In the genomic region with DNA sequence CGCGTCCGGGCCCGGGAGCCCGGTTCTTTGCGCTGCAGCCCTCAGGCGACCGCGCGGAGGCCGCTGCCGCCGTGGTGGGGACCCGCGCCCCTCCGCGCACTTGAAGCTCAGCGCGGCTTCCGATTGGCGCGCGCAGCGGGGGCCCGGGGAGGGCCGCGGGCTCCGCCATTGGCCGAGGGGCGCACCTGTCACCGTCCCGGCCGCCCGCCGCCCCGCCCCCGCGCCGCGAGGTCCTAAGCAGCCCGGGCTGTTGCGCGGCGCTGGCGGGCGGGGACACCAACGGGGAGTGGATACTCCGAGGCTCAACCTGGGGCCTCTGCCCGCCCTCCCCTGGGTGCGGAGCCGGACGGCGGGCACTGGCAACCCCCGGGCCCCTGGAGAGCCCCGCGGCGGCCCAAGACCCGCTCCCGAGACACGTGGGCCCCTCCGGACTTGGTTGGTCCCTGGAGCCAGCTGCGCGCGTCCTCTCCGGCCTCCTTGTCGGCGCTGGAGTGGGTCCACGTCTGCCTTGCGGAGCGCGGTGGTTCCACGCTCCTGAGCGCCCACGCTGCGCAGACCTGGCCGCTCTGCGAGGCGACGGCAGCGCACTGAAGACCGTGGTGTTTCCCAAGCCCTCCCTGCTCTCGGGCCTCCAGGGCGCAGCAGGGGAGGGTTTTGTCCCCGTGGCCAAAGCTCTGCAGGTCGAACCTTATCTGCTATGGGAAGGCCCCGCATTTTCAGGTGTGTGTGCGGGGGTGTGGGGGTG, we compare ENCODE assay signal across 1 cellular context.
A peak's percentile ranks its signal among the peaks of the same experiment; 100 is the strongest.
TF ChIP-seq lines count a peak whose summit lies in the region.

Gene MNX1 (minus strand): TSS at position 76 of the 745 bp plus-strand sequence. CDS start 313 bp downstream, outside the sequence.

TF ChIP-seq in GM12878, 131 proteins besides CTCF, POLR2A, EP300 and RAD21 (continued from another document and continues in another):
- TF ChIP-seq BCLAF1 (IDR thresholded peaks at IDR 0.05), result no peak
- no peak for TF ChIP-seq MLLT1 (IDR thresholded peaks at IDR 0.05)
- peak; percentile 55; the same call in 1 of the 2 replicates for TF ChIP-seq E2F4 (IDR thresholded peaks at IDR 0.05; ENCODE audit: low read depth, low read length)
- TF ChIP-seq CREM (IDR thresholded peaks at IDR 0.05; ENCODE audit: low read depth), result no peak
- TF ChIP-seq EED (IDR thresholded peaks at IDR 0.05; ENCODE audit: low read depth), result no peak
- peak; percentile 64 for TF ChIP-seq SMARCA5 (IDR thresholded peaks at IDR 0.05)
- TF ChIP-seq YBX1 (IDR thresholded peaks at IDR 0.05), result no peak
- TF ChIP-seq HCFC1 (IDR thresholded peaks at IDR 0.05; ENCODE audit: low read length), result peak; percentile 40; the same call in 1 of the 2 replicates
- no peak for TF ChIP-seq EZH2 (IDR thresholded peaks at IDR 0.05; ENCODE audit: borderline replicate concordance, control insufficient read depth, low read depth, low read length)
- TF ChIP-seq, protein P1, sequence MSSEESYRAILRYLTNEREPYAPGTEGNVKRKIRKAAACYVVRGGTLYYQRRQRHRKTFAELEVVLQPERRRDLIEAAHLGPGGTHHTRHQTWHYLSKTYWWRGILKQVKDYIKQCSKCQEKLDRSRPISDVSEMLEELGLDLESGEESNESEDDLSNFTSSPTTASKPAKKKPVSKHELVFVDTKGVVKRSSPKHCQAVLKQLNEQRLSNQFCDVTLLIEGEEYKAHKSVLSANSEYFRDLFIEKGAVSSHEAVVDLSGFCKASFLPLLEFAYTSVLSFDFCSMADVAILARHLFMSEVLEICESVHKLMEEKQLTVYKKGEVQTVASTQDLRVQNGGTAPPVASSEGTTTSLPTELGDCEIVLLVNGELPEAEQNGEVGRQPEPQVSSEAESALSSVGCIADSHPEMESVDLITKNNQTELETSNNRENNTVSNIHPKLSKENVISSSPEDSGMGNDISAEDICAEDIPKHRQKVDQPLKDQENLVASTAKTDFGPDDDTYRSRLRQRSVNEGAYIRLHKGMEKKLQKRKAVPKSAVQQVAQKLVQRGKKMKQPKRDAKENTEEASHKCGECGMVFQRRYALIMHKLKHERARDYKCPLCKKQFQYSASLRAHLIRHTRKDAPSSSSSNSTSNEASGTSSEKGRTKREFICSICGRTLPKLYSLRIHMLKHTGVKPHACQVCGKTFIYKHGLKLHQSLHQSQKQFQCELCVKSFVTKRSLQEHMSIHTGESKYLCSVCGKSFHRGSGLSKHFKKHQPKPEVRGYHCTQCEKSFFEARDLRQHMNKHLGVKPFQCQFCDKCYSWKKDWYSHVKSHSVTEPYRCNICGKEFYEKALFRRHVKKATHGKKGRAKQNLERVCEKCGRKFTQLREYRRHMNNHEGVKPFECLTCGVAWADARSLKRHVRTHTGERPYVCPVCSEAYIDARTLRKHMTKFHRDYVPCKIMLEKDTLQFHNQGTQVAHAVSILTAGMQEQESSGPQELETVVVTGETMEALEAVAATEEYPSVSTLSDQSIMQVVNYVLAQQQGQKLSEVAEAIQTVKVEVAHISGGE (CRISPR knock-in tag; IDR thresholded peaks at IDR 0.05), result no peak
- TF ChIP-seq TAF1 (IDR thresholded peaks at IDR 0.05; ENCODE audit: borderline replicate concordance, low read depth, low read length), result no peak
- no peak for TF ChIP-seq NR2C2 (IDR thresholded peaks at IDR 0.05; ENCODE audit: borderline replicate concordance, control insufficient read depth, insufficient read length, low read depth)
- 0 out of 2 replicates have a peak, but pooled peaks have one; percentile 40 for TF ChIP-seq CREB1 (IDR thresholded peaks at IDR 0.05; ENCODE audit: low read depth)
- peak; percentile 60; the same call in 1 of the 2 replicates for TF ChIP-seq MAX (IDR thresholded peaks at IDR 0.05; ENCODE audit: low read depth, low read length)
- TF ChIP-seq CHD4 (IDR thresholded peaks at IDR 0.05), result no peak
- TF ChIP-seq, protein P2, sequence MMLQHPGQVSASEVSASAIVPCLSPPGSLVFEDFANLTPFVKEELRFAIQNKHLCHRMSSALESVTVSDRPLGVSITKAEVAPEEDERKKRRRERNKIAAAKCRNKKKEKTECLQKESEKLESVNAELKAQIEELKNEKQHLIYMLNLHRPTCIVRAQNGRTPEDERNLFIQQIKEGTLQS (IDR thresholded peaks at IDR 0.05; ENCODE audit: borderline replicate concordance, extremely low read depth, low read depth, low read length), result no peak
- TF ChIP-seq BACH1 (IDR thresholded peaks at IDR 0.05; ENCODE audit: borderline replicate concordance), result peak; percentile 64; the same call in 1 of the 2 replicates
- peak in 1 of 2 experiments; percentile 76; a peak in 2 of 4 replicates for TF ChIP-seq BHLHE40 (IDR thresholded peaks at IDR 0.05; ENCODE audit: borderline replicate concordance in 1 of 2, low read depth in 2 of 2, low read length in 1 of 2)
- TF ChIP-seq STAT1 (conservative IDR thresholded peaks at IDR 0.05), result no peak
- TF ChIP-seq, protein P3, sequence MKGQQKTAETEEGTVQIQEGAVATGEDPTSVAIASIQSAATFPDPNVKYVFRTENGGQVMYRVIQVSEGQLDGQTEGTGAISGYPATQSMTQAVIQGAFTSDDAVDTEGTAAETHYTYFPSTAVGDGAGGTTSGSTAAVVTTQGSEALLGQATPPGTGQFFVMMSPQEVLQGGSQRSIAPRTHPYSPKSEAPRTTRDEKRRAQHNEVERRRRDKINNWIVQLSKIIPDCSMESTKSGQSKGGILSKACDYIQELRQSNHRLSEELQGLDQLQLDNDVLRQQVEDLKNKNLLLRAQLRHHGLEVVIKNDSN (IDR thresholded peaks at IDR 0.05; ENCODE audit: borderline replicate concordance, extremely low read length, insufficient read depth, low read depth, low read length), result peak; percentile 41
- TF ChIP-seq SREBF2 (IDR thresholded peaks at IDR 0.05; ENCODE audit: low read length), result no peak
- TF ChIP-seq MTA2 (IDR thresholded peaks at IDR 0.05; ENCODE audit: low read depth), result no peak
- TF ChIP-seq, protein P4, sequence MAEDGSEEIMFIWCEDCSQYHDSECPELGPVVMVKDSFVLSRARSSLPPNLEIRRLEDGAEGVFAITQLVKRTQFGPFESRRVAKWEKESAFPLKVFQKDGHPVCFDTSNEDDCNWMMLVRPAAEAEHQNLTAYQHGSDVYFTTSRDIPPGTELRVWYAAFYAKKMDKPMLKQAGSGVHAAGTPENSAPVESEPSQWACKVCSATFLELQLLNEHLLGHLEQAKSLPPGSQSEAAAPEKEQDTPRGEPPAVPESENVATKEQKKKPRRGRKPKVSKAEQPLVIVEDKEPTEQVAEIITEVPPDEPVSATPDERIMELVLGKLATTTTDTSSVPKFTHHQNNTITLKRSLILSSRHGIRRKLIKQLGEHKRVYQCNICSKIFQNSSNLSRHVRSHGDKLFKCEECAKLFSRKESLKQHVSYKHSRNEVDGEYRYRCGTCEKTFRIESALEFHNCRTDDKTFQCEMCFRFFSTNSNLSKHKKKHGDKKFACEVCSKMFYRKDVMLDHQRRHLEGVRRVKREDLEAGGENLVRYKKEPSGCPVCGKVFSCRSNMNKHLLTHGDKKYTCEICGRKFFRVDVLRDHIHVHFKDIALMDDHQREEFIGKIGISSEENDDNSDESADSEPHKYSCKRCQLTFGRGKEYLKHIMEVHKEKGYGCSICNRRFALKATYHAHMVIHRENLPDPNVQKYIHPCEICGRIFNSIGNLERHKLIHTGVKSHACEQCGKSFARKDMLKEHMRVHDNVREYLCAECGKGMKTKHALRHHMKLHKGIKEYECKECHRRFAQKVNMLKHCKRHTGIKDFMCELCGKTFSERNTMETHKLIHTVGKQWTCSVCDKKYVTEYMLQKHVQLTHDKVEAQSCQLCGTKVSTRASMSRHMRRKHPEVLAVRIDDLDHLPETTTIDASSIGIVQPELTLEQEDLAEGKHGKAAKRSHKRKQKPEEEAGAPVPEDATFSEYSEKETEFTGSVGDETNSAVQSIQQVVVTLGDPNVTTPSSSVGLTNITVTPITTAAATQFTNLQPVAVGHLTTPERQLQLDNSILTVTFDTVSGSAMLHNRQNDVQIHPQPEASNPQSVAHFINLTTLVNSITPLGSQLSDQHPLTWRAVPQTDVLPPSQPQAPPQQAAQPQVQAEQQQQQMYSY (CRISPR knock-in tag; IDR thresholded peaks at IDR 0.05), result no peak
- no peak; the same call in 1 of the 2 replicates for TF ChIP-seq ASH2L (IDR thresholded peaks at IDR 0.05; ENCODE audit: borderline replicate concordance, low read depth)
- peak; percentile 77 for TF ChIP-seq IKZF1 (conservative IDR thresholded peaks at IDR 0.05)
- TF ChIP-seq ZBTB4 (CRISPR knock-in tag; IDR thresholded peaks at IDR 0.05), result no peak
- TF ChIP-seq, protein P5, sequence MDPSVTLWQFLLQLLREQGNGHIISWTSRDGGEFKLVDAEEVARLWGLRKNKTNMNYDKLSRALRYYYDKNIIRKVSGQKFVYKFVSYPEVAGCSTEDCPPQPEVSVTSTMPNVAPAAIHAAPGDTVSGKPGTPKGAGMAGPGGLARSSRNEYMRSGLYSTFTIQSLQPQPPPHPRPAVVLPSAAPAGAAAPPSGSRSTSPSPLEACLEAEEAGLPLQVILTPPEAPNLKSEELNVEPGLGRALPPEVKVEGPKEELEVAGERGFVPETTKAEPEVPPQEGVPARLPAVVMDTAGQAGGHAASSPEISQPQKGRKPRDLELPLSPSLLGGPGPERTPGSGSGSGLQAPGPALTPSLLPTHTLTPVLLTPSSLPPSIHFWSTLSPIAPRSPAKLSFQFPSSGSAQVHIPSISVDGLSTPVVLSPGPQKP (IDR thresholded peaks at IDR 0.05; ENCODE audit: low read depth, low read length), result no peak
- no peak for TF ChIP-seq NFYA (IDR thresholded peaks at IDR 0.05; ENCODE audit: borderline replicate concordance, low read depth, low read length)
